In the genomic region with DNA sequence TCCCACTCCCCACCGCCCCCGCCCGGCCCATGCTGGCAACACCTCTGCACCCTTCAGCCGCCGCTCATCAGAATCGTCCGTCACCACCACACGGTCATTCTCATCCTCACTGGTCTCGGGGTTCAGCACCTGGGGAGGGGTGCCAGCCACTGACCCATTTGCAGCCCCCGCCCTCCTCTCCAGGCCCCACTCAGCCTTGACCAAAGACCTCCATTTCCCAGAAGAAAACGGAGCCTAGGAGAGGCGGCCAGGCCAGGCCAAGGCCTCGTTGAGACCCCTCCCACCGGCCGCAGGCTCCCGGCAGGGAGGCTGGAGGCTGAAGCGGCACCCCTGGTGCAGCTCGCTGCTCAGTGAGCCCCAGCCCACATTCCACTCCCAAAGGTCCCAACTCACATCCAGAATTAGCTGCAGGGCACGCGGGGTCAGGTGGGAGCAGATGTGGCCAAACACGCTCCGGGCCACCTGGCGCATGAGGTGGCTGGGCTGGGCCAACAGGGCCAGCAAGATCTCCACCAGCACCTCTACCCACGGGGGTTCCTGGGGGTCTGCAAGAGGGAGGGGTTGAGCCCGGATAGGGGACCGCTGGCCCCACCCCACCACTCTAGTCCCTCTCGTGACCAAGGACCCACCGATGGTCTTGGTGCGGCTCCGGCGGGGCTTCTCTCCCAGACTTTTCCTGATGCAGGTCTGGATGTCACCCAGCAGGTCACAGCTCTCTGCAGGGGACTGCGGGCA, we compare ENCODE assay signal across 1 cellular context.
TF ChIP-seq lines count a peak whose summit lies in the region.

No MANE protein-coding gene starts in this region.

TF ChIP-seq in GM12878, 131 proteins besides CTCF, POLR2A, EP300 and RAD21:
- TF ChIP-seq BCL11A (IDR thresholded peaks at IDR 0.05; ENCODE audit: low read depth, low read length), result no peak
- TF ChIP-seq GATAD2B (conservative IDR thresholded peaks at IDR 0.05; ENCODE audit: low read depth), result no peak
- TF ChIP-seq BMI1 (IDR thresholded peaks at IDR 0.05; ENCODE audit: borderline replicate concordance), result no peak
- no peak for TF ChIP-seq CHD1 (IDR thresholded peaks at IDR 0.05; ENCODE audit: low read depth, low read length)
- TF ChIP-seq SIX5 (IDR thresholded peaks at IDR 0.05; ENCODE audit: low read depth, low read length, severe bottlenecking), result no peak
- no peak for TF ChIP-seq ZNF622 (IDR thresholded peaks at IDR 0.05)
- TF ChIP-seq CBX3 (IDR thresholded peaks at IDR 0.05; ENCODE audit: borderline replicate concordance, low read depth), result no peak
- TF ChIP-seq, protein P1, sequence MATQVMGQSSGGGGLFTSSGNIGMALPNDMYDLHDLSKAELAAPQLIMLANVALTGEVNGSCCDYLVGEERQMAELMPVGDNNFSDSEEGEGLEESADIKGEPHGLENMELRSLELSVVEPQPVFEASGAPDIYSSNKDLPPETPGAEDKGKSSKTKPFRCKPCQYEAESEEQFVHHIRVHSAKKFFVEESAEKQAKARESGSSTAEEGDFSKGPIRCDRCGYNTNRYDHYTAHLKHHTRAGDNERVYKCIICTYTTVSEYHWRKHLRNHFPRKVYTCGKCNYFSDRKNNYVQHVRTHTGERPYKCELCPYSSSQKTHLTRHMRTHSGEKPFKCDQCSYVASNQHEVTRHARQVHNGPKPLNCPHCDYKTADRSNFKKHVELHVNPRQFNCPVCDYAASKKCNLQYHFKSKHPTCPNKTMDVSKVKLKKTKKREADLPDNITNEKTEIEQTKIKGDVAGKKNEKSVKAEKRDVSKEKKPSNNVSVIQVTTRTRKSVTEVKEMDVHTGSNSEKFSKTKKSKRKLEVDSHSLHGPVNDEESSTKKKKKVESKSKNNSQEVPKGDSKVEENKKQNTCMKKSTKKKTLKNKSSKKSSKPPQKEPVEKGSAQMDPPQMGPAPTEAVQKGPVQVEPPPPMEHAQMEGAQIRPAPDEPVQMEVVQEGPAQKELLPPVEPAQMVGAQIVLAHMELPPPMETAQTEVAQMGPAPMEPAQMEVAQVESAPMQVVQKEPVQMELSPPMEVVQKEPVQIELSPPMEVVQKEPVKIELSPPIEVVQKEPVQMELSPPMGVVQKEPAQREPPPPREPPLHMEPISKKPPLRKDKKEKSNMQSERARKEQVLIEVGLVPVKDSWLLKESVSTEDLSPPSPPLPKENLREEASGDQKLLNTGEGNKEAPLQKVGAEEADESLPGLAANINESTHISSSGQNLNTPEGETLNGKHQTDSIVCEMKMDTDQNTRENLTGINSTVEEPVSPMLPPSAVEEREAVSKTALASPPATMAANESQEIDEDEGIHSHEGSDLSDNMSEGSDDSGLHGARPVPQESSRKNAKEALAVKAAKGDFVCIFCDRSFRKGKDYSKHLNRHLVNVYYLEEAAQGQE (IDR thresholded peaks at IDR 0.05; ENCODE audit: low read depth, low read length), result no peak
- TF ChIP-seq BACH1 (IDR thresholded peaks at IDR 0.05; ENCODE audit: borderline replicate concordance), result no peak
- TF ChIP-seq NBN (IDR thresholded peaks at IDR 0.05), result no peak
- no peak for TF ChIP-seq SREBF2 (IDR thresholded peaks at IDR 0.05; ENCODE audit: low read length)
- no peak for TF ChIP-seq ZSCAN29 (IDR thresholded peaks at IDR 0.05)
- no peak for TF ChIP-seq MYC (IDR thresholded peaks at IDR 0.05; ENCODE audit: insufficient read depth, insufficient read length, insufficient replicate concordance, low read length, severe bottlenecking)
- no peak for TF ChIP-seq SMAD5 (IDR thresholded peaks at IDR 0.05; ENCODE audit: low read depth)
- TF ChIP-seq, protein P2, sequence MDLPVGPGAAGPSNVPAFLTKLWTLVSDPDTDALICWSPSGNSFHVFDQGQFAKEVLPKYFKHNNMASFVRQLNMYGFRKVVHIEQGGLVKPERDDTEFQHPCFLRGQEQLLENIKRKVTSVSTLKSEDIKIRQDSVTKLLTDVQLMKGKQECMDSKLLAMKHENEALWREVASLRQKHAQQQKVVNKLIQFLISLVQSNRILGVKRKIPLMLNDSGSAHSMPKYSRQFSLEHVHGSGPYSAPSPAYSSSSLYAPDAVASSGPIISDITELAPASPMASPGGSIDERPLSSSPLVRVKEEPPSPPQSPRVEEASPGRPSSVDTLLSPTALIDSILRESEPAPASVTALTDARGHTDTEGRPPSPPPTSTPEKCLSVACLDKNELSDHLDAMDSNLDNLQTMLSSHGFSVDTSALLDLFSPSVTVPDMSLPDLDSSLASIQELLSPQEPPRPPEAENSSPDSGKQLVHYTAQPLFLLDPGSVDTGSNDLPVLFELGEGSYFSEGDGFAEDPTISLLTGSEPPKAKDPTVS (IDR thresholded peaks at IDR 0.05; ENCODE audit: low read depth, low read length), result no peak
- TF ChIP-seq ETV6 (conservative IDR thresholded peaks at IDR 0.05 in 1 of 2, IDR thresholded peaks at IDR 0.05 in 1 of 2; ENCODE audit: borderline replicate concordance in 1 of 2, low read depth in 1 of 2), result no peak
- TF ChIP-seq, protein P3, sequence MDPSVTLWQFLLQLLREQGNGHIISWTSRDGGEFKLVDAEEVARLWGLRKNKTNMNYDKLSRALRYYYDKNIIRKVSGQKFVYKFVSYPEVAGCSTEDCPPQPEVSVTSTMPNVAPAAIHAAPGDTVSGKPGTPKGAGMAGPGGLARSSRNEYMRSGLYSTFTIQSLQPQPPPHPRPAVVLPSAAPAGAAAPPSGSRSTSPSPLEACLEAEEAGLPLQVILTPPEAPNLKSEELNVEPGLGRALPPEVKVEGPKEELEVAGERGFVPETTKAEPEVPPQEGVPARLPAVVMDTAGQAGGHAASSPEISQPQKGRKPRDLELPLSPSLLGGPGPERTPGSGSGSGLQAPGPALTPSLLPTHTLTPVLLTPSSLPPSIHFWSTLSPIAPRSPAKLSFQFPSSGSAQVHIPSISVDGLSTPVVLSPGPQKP (IDR thresholded peaks at IDR 0.05; ENCODE audit: low read depth, low read length), result no peak
- no peak for TF ChIP-seq RBBP5 (conservative IDR thresholded peaks at IDR 0.05)
- TF ChIP-seq, protein P4, sequence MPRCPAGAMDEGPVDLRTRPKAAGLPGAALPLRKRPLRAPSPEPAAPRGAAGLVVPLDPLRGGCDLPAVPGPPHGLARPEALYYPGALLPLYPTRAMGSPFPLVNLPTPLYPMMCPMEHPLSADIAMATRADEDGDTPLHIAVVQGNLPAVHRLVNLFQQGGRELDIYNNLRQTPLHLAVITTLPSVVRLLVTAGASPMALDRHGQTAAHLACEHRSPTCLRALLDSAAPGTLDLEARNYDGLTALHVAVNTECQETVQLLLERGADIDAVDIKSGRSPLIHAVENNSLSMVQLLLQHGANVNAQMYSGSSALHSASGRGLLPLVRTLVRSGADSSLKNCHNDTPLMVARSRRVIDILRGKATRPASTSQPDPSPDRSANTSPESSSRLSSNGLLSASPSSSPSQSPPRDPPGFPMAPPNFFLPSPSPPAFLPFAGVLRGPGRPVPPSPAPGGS (IDR thresholded peaks at IDR 0.05; ENCODE audit: borderline replicate concordance, insufficient read depth, low read depth, low read length, poor library complexity, severe bottlenecking), result no peak
